Comparison of ENCODE assay signal across 10 cellular contexts in genomic region chrX:115584715-115585114, GRCh38. TPM values are rescaled to one million over a fixed set of nuclear protein-coding genes. Genes with fewer than 3 reads are reported as not detected.
A peak's percentile ranks its signal among the peaks of the same experiment; 100 is the strongest.
DNase-seq lines count a peak whose midpoint lies in the region; ATAC-seq, FAIRE-seq and TF ChIP-seq lines count a peak whose summit lies in the region.
"Had no signal": no experiment of that assay in that cellular context is flagged by ENCODE, and none has a peak within 500 bp of the region (broad histone marks: within the 10 kb centered on the region; RNA-seq: fewer than 3 reads in every experiment).

No MANE protein-coding gene starts in this region.

- H2AFZ ChIP-seq in astrocyte (ENCODE audit: low read depth, low read length), result no peak overlapping the region

- H3K79me2 ChIP-seq in astrocyte (ENCODE audit: insufficient read depth, low read length), result peaks cover 97% of the 10 kb centered on the region

- H3K4me1 Mint-ChIP-seq in astrocyte (ENCODE audit: low read depth, unreplicated experiment), result peaks cover 28% of the 10 kb centered on the region

- no peaks in the 10 kb centered on the region for H3K27me3 Mint-ChIP-seq in astrocyte (ENCODE audit: low read depth, unreplicated experiment)

- H3K9me3 ChIP-seq in astrocyte (ENCODE audit: insufficient read depth, low read depth, low read length), result no peaks in the 10 kb centered on the region
- H3K9me3 ChIP-seq in lung (ENCODE audit: control insufficient read depth in 2 of 2, insufficient read depth in 1 of 2, low read length in 1 of 2), result no peaks in the 10 kb centered on the region
- no peaks in the 10 kb centered on the region for H3K9me3 ChIP-seq in lower lobe of right lung

- no peaks in the 10 kb centered on the region for H3K9me3 Mint-ChIP-seq in astrocyte (ENCODE audit: unreplicated experiment)

- H3K4me3 ChIP-seq in astrocyte (ENCODE audit: insufficient read depth, low read depth, low read length) (no peak overlapping the region), lung (no peak overlapping the region), lower lobe of right lung (no peak overlapping the region)

- H3K27ac ChIP-seq in astrocyte (ENCODE audit: low read depth, low read length) (peak overlapping the region; percentile 63), lung (ENCODE audit: low read depth in 1 of 2, low read length in 1 of 2) (peak overlapping the region in 1 of 2 donors; percentile 33), lower lobe of right lung (no peak overlapping the region)

- ATAC-seq in HG02884 (IDR thresholded peaks at IDR 0.05; ENCODE audit: unreplicated experiment), result peak; percentile 74
- peak; percentile 27 for ATAC-seq in lung (ENCODE audit: insufficient read depth, low FRiP score)
- no peak for ATAC-seq in HG03354 (IDR thresholded peaks at IDR 0.05; ENCODE audit: poor library complexity, severe bottlenecking, unreplicated experiment)
- no peak for ATAC-seq in lower lobe of right lung

- H3K4me1 ChIP-seq in astrocyte (ENCODE audit: insufficient read depth, low read length), result peaks cover 35% of the 10 kb centered on the region
- peaks cover 0 to 3% of the 10 kb centered on the region in 2 donors for H3K4me1 ChIP-seq in lung (ENCODE audit: control insufficient read depth in 2 of 2, insufficient read depth in 2 of 2, low read length in 2 of 2)
- peaks cover 29% of the 10 kb centered on the region for H3K4me1 ChIP-seq in lower lobe of right lung

- intact Hi-C loops in lower lobe of right lung (cut with DNase I), result no loop called here

- H3K36me3 ChIP-seq in astrocyte (ENCODE audit: insufficient read depth, low read length) (no peaks in the 10 kb centered on the region), lung (ENCODE audit: control insufficient read depth in 2 of 2, insufficient read depth in 2 of 2, low read length in 2 of 2) (no peaks in the 10 kb centered on the region), lower lobe of right lung (no peaks in the 10 kb centered on the region)

- peak overlapping the region; percentile 56 for H3K27ac Mint-ChIP-seq in astrocyte (ENCODE audit: unreplicated experiment)

- H3K27me3 ChIP-seq in astrocyte (ENCODE audit: insufficient read depth, low read length), result no peaks in the 10 kb centered on the region
- no peaks in the 10 kb centered on the region for H3K27me3 ChIP-seq in lung (ENCODE audit: control insufficient read depth, insufficient read depth)
- no peaks in the 10 kb centered on the region for H3K27me3 ChIP-seq in lower lobe of right lung (ENCODE audit: low read depth)

- DNase-seq in ELR (ENCODE audit: low read depth), result peak; percentile 67
- DNase-seq in astrocyte (ENCODE audit: low read depth), result peak; percentile 47
- no peak for DNase-seq in lung (ENCODE audit: low spot score)
- DNase-seq in C1 segment of cervical spinal cord (lab: John Stamatoyannopoulos, UW), result no peak
- no peak for DNase-seq in NCI-H510A treated with DMSO at 0.1 percent for 48 hours (lab: John Stamatoyannopoulos, UW)
- DNase-seq in lower lobe of right lung, result no peak
- DNase-seq: activated CD8-positive, alpha-beta memory T cell treated with anti-CD3 and anti-CD28 coated beads, Interleukin-2, amount 50 U/mL, for 48 hours; central memory CD4-positive, alpha-beta T cell had no signal

- 48 to 60% methylated on average over 2 of the region's 2 CpGs for WGBS in lung, 2 donors

- no peaks in the 10 kb centered on the region for H3K36me3 Mint-ChIP-seq in astrocyte (ENCODE audit: low read depth, unreplicated experiment)

- peak; percentile 97 for FAIRE-seq in astrocyte (lab: Jason Lieb, UNC)

- no peak overlapping the region for H3K4me3 Mint-ChIP-seq in astrocyte (ENCODE audit: unreplicated experiment)

- H4K20me1 ChIP-seq in astrocyte (ENCODE audit: insufficient read depth, low read length), result peaks cover 4% of the 10 kb centered on the region

- TF ChIP-seq CTCF in astrocyte (IDR thresholded peaks at IDR 0.05; ENCODE audit: insufficient read depth, low read depth, low read length), result no peak
- TF ChIP-seq CTCF in lung (IDR thresholded peaks at IDR 0.05; ENCODE audit: control extremely low read depth, extremely low read depth), result no peak
- TF ChIP-seq CTCF in lower lobe of right lung (IDR thresholded peaks at IDR 0.05), result no peak

- H3K9ac ChIP-seq in astrocyte (ENCODE audit: low read length), result peak overlapping the region; percentile 64

- peak overlapping the region; percentile 74 for H3K4me2 ChIP-seq in astrocyte (ENCODE audit: low read length)

RNA-seq across cellular contexts. Expression of gene PLS3, which starts 23.7 kb away (rescaled TPM):
- 310 and 313 TPM in 2 replicates for total RNA-seq in astrocyte
- total RNA-seq in lung, result 100 to 1,000 TPM; 138 to 221 TPM
- 10 to 100 TPM; 63.1 to 94.1 TPM for polyA plus RNA-seq in lung
- total RNA-seq in lower lobe of right lung, result 138 TPM

Comparison
In these comparisons a context has a peak if more than half of its experiments do, and no peak if none do; other contexts are left out.
1. DNase-seq: peak in ELR (single experiment) and astrocyte (single experiment); none in lung (single experiment), C1 segment of cervical spinal cord (0 of 14), NCI-H510A treated with DMSO at 0.1 percent for 48 hours (single experiment) and lower lobe of right lung (single experiment).
2. ATAC-seq: peak in HG02884 (single experiment) and lung (single experiment); none in HG03354 (single experiment) and lower lobe of right lung (0 of 2).